ENCODE assay signal across 16 cellular contexts in genomic region chr6:37126554-37126906, GRCh38. TPM values are rescaled to one million over a fixed set of nuclear protein-coding genes. Genes with fewer than 3 reads are reported as not detected.
A peak's percentile ranks its signal among the peaks of the same experiment; 100 is the strongest.
DNase-seq lines count a peak whose midpoint lies in the region; ATAC-seq, FAIRE-seq and TF ChIP-seq lines count a peak whose summit lies in the region.
"Had no signal": no experiment of that assay in that cellular context is flagged by ENCODE, and none has a peak within 500 bp of the region (broad histone marks: within the 10 kb centered on the region; RNA-seq: fewer than 3 reads in every experiment).

No MANE protein-coding gene starts in this region.

- no peak overlapping the region for H3K9ac ChIP-seq in mammary epithelial cell (ENCODE audit: insufficient read depth, low read length)
- H3K9ac ChIP-seq in astrocyte (ENCODE audit: low read length): peak overlapping the region; percentile 65
- H3K9ac ChIP-seq in iPS-18a (ENCODE audit: low read length): peak overlapping the region; percentile 71

- no peaks in the 10 kb centered on the region for H4K20me1 ChIP-seq in mammary epithelial cell (ENCODE audit: insufficient read depth, low read length)
- H4K20me1 ChIP-seq in astrocyte (ENCODE audit: insufficient read depth, low read length): no peaks in the 10 kb centered on the region

- no peak for FAIRE-seq in astrocyte (lab: Jason Lieb, UNC)

- DNase-seq in mammary epithelial cell (no peak), breast epithelium (ENCODE audit: low spot score in 2 of 2) (no peak), astrocyte (ENCODE audit: low read depth) (no peak), tibial artery (no peak), hepatic stellate cell (ENCODE audit: low spot score) (no peak)
- DNase-seq in stimulated activated naive B cell treated with anti-CD40 and anti-IgM and Interleukin-4, amounts not matched to agents 10 μg/mL and 1 μg/mL and 100 μg/mL, for 72 hours: no peak
- no peak for DNase-seq in stimulated activated CD4-positive, alpha-beta T cell treated with anti-CD3 and anti-CD28 coated beads, Interleukin-12 subunit alpha, Interleukin-12 subunit beta, amount 100 ng/mL, for 4 hours
- DNase-seq: activated naive CD4-positive, alpha-beta T cell treated with anti-CD3 and anti-CD28 coated beads for 36 hours; CD4-positive, CD25-positive, alpha-beta regulatory T cell; GOT3; MV-4-11; NCI-H526; stimulated activated CD4-positive, alpha-beta T cell treated with anti-CD3 and anti-CD28 coated beads, Interleukin-4, amount 100 ng/mL, for 1 hour; stimulated activated CD8-positive, alpha-beta memory T cell treated with anti-CD3 and anti-CD28 coated beads, Interleukin-4, amount 100 ng/mL, for 48 hours had no signal

- no peaks in the 10 kb centered on the region for H3K27me3 Mint-ChIP-seq in astrocyte (ENCODE audit: low read depth, unreplicated experiment)
- peaks cover 16% of the 10 kb centered on the region in 2 donors for H3K27me3 Mint-ChIP-seq in stimulated activated naive B cell treated with anti-CD40 and anti-IgM and Interleukin-4, amounts not matched to agents 10 μg/mL and 1 μg/mL and 100 μg/mL, for 72 hours

- peaks cover 43% of the 10 kb centered on the region for H3K4me1 Mint-ChIP-seq in astrocyte (ENCODE audit: low read depth, unreplicated experiment)
- peaks cover 0 to 8% of the 10 kb centered on the region in 2 donors for H3K4me1 Mint-ChIP-seq in stimulated activated naive B cell treated with anti-CD40 and anti-IgM and Interleukin-4, amounts not matched to agents 10 μg/mL and 1 μg/mL and 100 μg/mL, for 72 hours

- no peak for TF ChIP-seq CTCF in mammary epithelial cell (conservative IDR thresholded peaks at IDR 0.05 in 1 of 2, IDR thresholded peaks at IDR 0.05 in 1 of 2; ENCODE audit: extremely low read depth in 1 of 2, insufficient read depth in 1 of 2, low read depth in 1 of 2, low read length in 2 of 2)
- no peak for TF ChIP-seq CTCF in breast epithelium (IDR thresholded peaks at IDR 0.05)
- TF ChIP-seq CTCF in astrocyte (IDR thresholded peaks at IDR 0.05; ENCODE audit: insufficient read depth, low read depth, low read length): no peak
- TF ChIP-seq CTCF in tibial artery (IDR thresholded peaks at IDR 0.05): no peak

- TF ChIP-seq POLR2A in breast epithelium (IDR thresholded peaks at IDR 0.05): no peak

- H3K4me3 ChIP-seq in mammary epithelial cell (replicated peaks in 1 of 3; ENCODE audit: insufficient read depth in 1 of 3, low read depth in 2 of 3, low read length in 3 of 3) (no peak overlapping the region), breast epithelium (no peak overlapping the region), astrocyte (ENCODE audit: insufficient read depth, low read depth, low read length) (no peak overlapping the region), iPS-18a (ENCODE audit: low read length) (peak overlapping the region; percentile 52), tibial artery (no peak overlapping the region)
- H3K4me3 ChIP-seq: lung had no signal

- H3K4me3 Mint-ChIP-seq in astrocyte (ENCODE audit: unreplicated experiment): peak overlapping the region; percentile 79
- H3K4me3 Mint-ChIP-seq in stimulated activated naive B cell treated with anti-CD40 and anti-IgM and Interleukin-4, amounts not matched to agents 10 μg/mL and 1 μg/mL and 100 μg/mL, for 72 hours: no peak overlapping the region
- H3K4me3 Mint-ChIP-seq: activated naive CD4-positive, alpha-beta T cell treated with anti-CD3 and anti-CD28 coated beads for 36 hours; CD4-positive, CD25-positive, alpha-beta regulatory T cell had no signal

- H3K36me3 Mint-ChIP-seq in astrocyte (ENCODE audit: low read depth, unreplicated experiment): peaks cover 2% of the 10 kb centered on the region
- no peaks in the 10 kb centered on the region for H3K36me3 Mint-ChIP-seq in stimulated activated naive B cell treated with anti-CD40 and anti-IgM and Interleukin-4, amounts not matched to agents 10 μg/mL and 1 μg/mL and 100 μg/mL, for 72 hours
- H3K36me3 Mint-ChIP-seq: CD4-positive, CD25-positive, alpha-beta regulatory T cell had no signal

- CTCF ChIA-PET in mammary epithelial cell (lab: Charles Lee; ENCODE audit: low non-redundant PET): no interaction called here

- peak overlapping the region; percentile 8 for H3K4me2 ChIP-seq in mammary epithelial cell (ENCODE audit: insufficient read depth, low read depth, low read length)
- H3K4me2 ChIP-seq in astrocyte (ENCODE audit: low read length): peak overlapping the region; percentile 70

- no peaks in the 10 kb centered on the region for H3K9me3 Mint-ChIP-seq in astrocyte (ENCODE audit: unreplicated experiment)
- no peaks in the 10 kb centered on the region for H3K9me3 Mint-ChIP-seq in stimulated activated naive B cell treated with anti-CD40 and anti-IgM and Interleukin-4, amounts not matched to agents 10 μg/mL and 1 μg/mL and 100 μg/mL, for 72 hours
- H3K9me3 Mint-ChIP-seq: activated naive CD4-positive, alpha-beta T cell treated with anti-CD3 and anti-CD28 coated beads for 36 hours; CD4-positive, CD25-positive, alpha-beta regulatory T cell had no signal

- H3K79me2 ChIP-seq in mammary epithelial cell (ENCODE audit: insufficient read depth, low read length) (no peaks in the 10 kb centered on the region), astrocyte (ENCODE audit: insufficient read depth, low read length) (no peaks in the 10 kb centered on the region)

- no TSS peak for BruUV-seq in mammary epithelial cell (replicated peaks; lab: Mats Ljungman, UMichigan)

- in situ Hi-C loops in mammary epithelial cell (cut with MboI; ENCODE audit: low sequenced_read_pairs in 2 of 2): no loop called here

- intact Hi-C loops in mammary epithelial cell (cut with micrococcal nuclease) (loop anchor here (5.0 kb wide), 1 partner anchor 54 kb away; no protein-coding TSS in a partner anchor), breast epithelium (cut with DNase I; ENCODE audit: low total_unique reads) (no loop called here), tibial artery (cut with DNase I; ENCODE audit: low total_unique reads) (no loop called here)

- peak overlapping the region; percentile 100 for H3K27ac Mint-ChIP-seq in astrocyte (ENCODE audit: unreplicated experiment)
- peak overlapping the region; percentile 21 for H3K27ac Mint-ChIP-seq in stimulated activated naive B cell treated with anti-CD40 and anti-IgM and Interleukin-4, amounts not matched to agents 10 μg/mL and 1 μg/mL and 100 μg/mL, for 72 hours
- H3K27ac Mint-ChIP-seq: activated naive CD4-positive, alpha-beta T cell treated with anti-CD3 and anti-CD28 coated beads for 36 hours had no signal

- no peak for ATAC-seq in stimulated activated naive B cell treated with anti-CD40 and anti-IgM and Interleukin-4, amounts not matched to agents 10 μg/mL and 1 μg/mL and 100 μg/mL, for 72 hours (replicated peaks)

- H3K27ac ChIP-seq in mammary epithelial cell (ENCODE audit: insufficient read depth, low read depth, low read length) (no peak overlapping the region), breast epithelium (no peak overlapping the region), astrocyte (ENCODE audit: low read depth, low read length) (peak overlapping the region; percentile 8), iPS-18a (ENCODE audit: low read length) (peak overlapping the region; percentile 87), tibial artery (no peak overlapping the region)

- H3K36me3 ChIP-seq in mammary epithelial cell (ENCODE audit: insufficient read depth, low read length): no peaks in the 10 kb centered on the region
- no peaks in the 10 kb centered on the region for H3K36me3 ChIP-seq in breast epithelium
- no peaks in the 10 kb centered on the region for H3K36me3 ChIP-seq in astrocyte (ENCODE audit: insufficient read depth, low read length)
- peaks cover 2% of the 10 kb centered on the region for H3K36me3 ChIP-seq in iPS-18a (ENCODE audit: control insufficient read depth, low read depth, low read length)
- H3K36me3 ChIP-seq in tibial artery: no peaks in the 10 kb centered on the region

- H3K4me1 ChIP-seq in mammary epithelial cell (ENCODE audit: insufficient read depth, low read length) (peaks cover 38% of the 10 kb centered on the region), breast epithelium (peaks cover 0 to 5% of the 10 kb centered on the region in 2 donors), astrocyte (ENCODE audit: insufficient read depth, low read length) (peaks cover 37% of the 10 kb centered on the region), iPS-18a (ENCODE audit: control insufficient read depth, low read depth, low read length) (peaks cover 39% of the 10 kb centered on the region), tibial artery (peaks cover 0 to 18% (median 5%) of the 10 kb centered on the region in 4 donors)

- WGBS in mammary epithelial cell (ENCODE audit: low coverage, missing lambda C conversion rate): 19% methylated on average over 3 of the region's 3 CpGs

- dilution Hi-C loops in mammary epithelial cell (cut with HindIII; ENCODE audit: low sequenced_read_pairs): no loop called here

- H2AFZ ChIP-seq in mammary epithelial cell (ENCODE audit: low read depth, low read length) (peak overlapping the region; percentile 59), astrocyte (ENCODE audit: low read depth, low read length) (peak overlapping the region; percentile 81)

- H3K27me3 ChIP-seq in mammary epithelial cell (ENCODE audit: insufficient read depth, low read length): no peaks in the 10 kb centered on the region
- H3K27me3 ChIP-seq in breast epithelium: no peaks in the 10 kb centered on the region
- H3K27me3 ChIP-seq in astrocyte (ENCODE audit: insufficient read depth, low read length): no peaks in the 10 kb centered on the region
- H3K27me3 ChIP-seq in iPS-18a (ENCODE audit: control insufficient read depth, insufficient read depth, low read length): no peaks in the 10 kb centered on the region
- H3K27me3 ChIP-seq in tibial artery: peaks cover 0 to 7% of the 10 kb centered on the region in 2 donors

- H3K9me3 ChIP-seq in mammary epithelial cell (replicated peaks; ENCODE audit: insufficient read depth, low read length) (no peaks in the 10 kb centered on the region), breast epithelium (no peaks in the 10 kb centered on the region), astrocyte (ENCODE audit: insufficient read depth, low read depth, low read length) (no peaks in the 10 kb centered on the region), iPS-18a (ENCODE audit: control insufficient read depth, low read depth, low read length) (no peaks in the 10 kb centered on the region), tibial artery (no peaks in the 10 kb centered on the region)

RNA-seq across cellular contexts. Expression of gene PIM1, which starts 43.4 kb away (rescaled TPM):
- total RNA-seq in mammary epithelial cell: 10 to 100 TPM in 1 of 2 donors, 1 to 10 TPM in 1; 4.7 to 29.6 TPM
- polyA plus RNA-seq in mammary epithelial cell: 6.3 TPM
- polyA minus RNA-seq in mammary epithelial cell: 11.7 TPM
- total RNA-seq in breast epithelium: 10 to 100 TPM; 17.4 to 56.0 (median 31.6) TPM
- 29.0 and 32.1 TPM in 2 replicates for total RNA-seq in astrocyte

Comparison
In these comparisons a context has a peak if more than half of its experiments do, and no peak if none do; other contexts are left out.
1. H3K27ac ChIP-seq: peak in astrocyte (single experiment) and iPS-18a (single experiment); none in mammary epithelial cell (single experiment), breast epithelium (0 of 2) and tibial artery (0 of 2).